In the genomic region with DNA sequence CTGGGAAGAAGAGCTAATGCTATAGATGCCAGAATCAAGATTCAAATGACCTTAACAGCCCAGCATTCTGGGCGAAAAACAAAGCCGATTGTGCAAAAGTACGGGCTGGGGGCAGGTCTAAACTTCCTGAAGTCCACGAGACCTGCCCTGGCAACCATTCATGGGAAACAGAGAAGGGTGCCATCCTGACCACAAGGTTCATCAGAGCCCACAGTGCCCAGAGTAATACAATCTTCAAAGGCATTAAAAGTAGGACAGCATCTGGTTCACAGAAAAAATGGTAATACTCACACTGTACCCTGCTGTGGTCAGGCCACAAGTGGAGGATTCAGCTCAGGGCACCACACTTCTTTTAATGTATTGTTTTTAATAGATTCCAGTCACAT, we compare ENCODE assay signal across 22 cellular contexts. TPM values are rescaled to one million over a fixed set of nuclear protein-coding genes. Genes with fewer than 3 reads are reported as not detected.
DNase-seq lines count a peak whose midpoint lies in the region; FAIRE-seq and TF ChIP-seq lines count a peak whose summit lies in the region.
"Had no signal": no experiment of that assay in that cellular context is flagged by ENCODE, and none has a peak within 500 bp of the region (broad histone marks: within the 10 kb centered on the region; RNA-seq: fewer than 3 reads in every experiment).

No MANE protein-coding gene starts in this region.

- H3K27ac ChIP-seq in BLaER1 (no peak overlapping the region), WERI-Rb-1 (no peak overlapping the region)
- H3K27ac ChIP-seq: A549, body of pancreas had no signal

- H3K4me1 ChIP-seq in BLaER1, result peaks cover 50% of the 10 kb centered on the region

- DNase-seq in RCC 7860 (ENCODE audit: low spot score) (no peak), foreskin melanocyte (peak; percentile 44), renal cortical epithelial cell (ENCODE audit: low read depth) (peak; percentile 93), OCI-M1 (lab: John Stamatoyannopoulos, UW) (no peak), WERI-Rb-1 (no peak), SIG-M5 (lab: John Stamatoyannopoulos, UW) (no peak)
- DNase-seq in activated T-cell treated with anti-CD3 and anti-CD28 coated beads, Interleukin-2, amount 50 U/mL, for 1 hour, result no peak
- DNase-seq: activated CD4-positive, alpha-beta T cell treated with anti-CD3 and anti-CD28 coated beads, Interleukin-2, amount 10 ng/mL, durations not matched to agents 7 days and 5 days; activated CD8-positive, alpha-beta memory T cell treated with anti-CD3 and anti-CD28 coated beads, Interleukin-2, amount 50 U/mL, for 4 hours; body of pancreas; COR-L47; DMS79; NCI-H2081; NCI-H446; PC-3; stimulated activated CD4-positive, alpha-beta T cell treated with anti-CD3 and anti-CD28 coated beads, Interleukin-4, amount 100 ng/mL, for 24 hours; T-helper 1 cell had no signal

- no peaks in the 10 kb centered on the region for H3K9me3 ChIP-seq in BLaER1
- no peaks in the 10 kb centered on the region for H3K9me3 ChIP-seq in WERI-Rb-1 (ENCODE audit: severe bottlenecking)
- H3K9me3 ChIP-seq: A549, body of pancreas had no signal

- no peaks in the 10 kb centered on the region for H3K27me3 ChIP-seq in BLaER1
- H3K27me3 ChIP-seq in WERI-Rb-1 (ENCODE audit: insufficient read depth, low read depth, severe bottlenecking), result no peaks in the 10 kb centered on the region
- H3K27me3 ChIP-seq: body of pancreas had no signal

- no peaks in the 10 kb centered on the region for H3K36me3 ChIP-seq in BLaER1
- H3K36me3 ChIP-seq in WERI-Rb-1, result no peaks in the 10 kb centered on the region

- H4K20me1 ChIP-seq in BLaER1, result no peaks in the 10 kb centered on the region

- peak; percentile 5 for FAIRE-seq in RCC 7860 (lab: Jason Lieb, UNC)
- FAIRE-seq: A549, colon, HTR-8/SVneo had no signal

- peak overlapping the region; percentile 36; the same call in 1 of the 2 replicates for H3K9ac ChIP-seq in BLaER1

- H3K4me3 ChIP-seq in BLaER1 (no peak overlapping the region), WERI-Rb-1 (ENCODE audit: low read depth, low read length) (no peak overlapping the region)
- H3K4me3 ChIP-seq: A549, body of pancreas, lung had no signal

- H3K4me2 ChIP-seq in BLaER1, result peak overlapping the region; percentile 72
- H3K4me2 ChIP-seq: A549 had no signal

- TF ChIP-seq CTCF in WERI-Rb-1 (IDR thresholded peaks at IDR 0.05; ENCODE audit: low read depth, low read length), result no peak

RNA-seq across cellular contexts. Expression of a gene that starts 36.1 kb away (rescaled TPM):
- total RNA-seq in renal cortical epithelial cell, result 4.3 and 9.8 TPM in 2 replicates

Comparison
In these comparisons a context has a peak if more than half of its experiments do, and no peak if none do; other contexts are left out.
1. DNase-seq: peak in foreskin melanocyte (single experiment) and renal cortical epithelial cell (single experiment); none in RCC 7860 (single experiment), OCI-M1 (single experiment), activated T-cell treated with anti-CD3 and anti-CD28 coated beads, Interleukin-2, amount 50 U/mL, for 1 hour (single experiment), WERI-Rb-1 (single experiment) and SIG-M5 (single experiment).